In genomic region chr17:74750327-74751069, GRCh38 we compare ENCODE assay signal across 2 cellular contexts.
TF ChIP-seq lines count a peak whose summit lies in the region.

No MANE protein-coding gene starts in this region.

TF ChIP-seq in SK-N-SH, 30 proteins besides CTCF, POLR2A, EP300 and RAD21 (continued from another document):
- TF ChIP-seq ZBTB33 (IDR thresholded peaks at IDR 0.05; ENCODE audit: borderline replicate concordance, low read depth), result no peak
- no peak for TF ChIP-seq RFX5 (IDR thresholded peaks at IDR 0.05; ENCODE audit: low read length)
- no peak for TF ChIP-seq CHD2 (IDR thresholded peaks at IDR 0.05; ENCODE audit: low read length, partially characterized antibody)
- no peak for TF ChIP-seq USF2 (IDR thresholded peaks at IDR 0.05; ENCODE audit: borderline replicate concordance, low read depth, low read length)
- TF ChIP-seq PBX3 (IDR thresholded peaks at IDR 0.05), result no peak
- TF ChIP-seq NFIC (IDR thresholded peaks at IDR 0.05; ENCODE audit: borderline replicate concordance), result no peak
- no peak for TF ChIP-seq YY1 (IDR thresholded peaks at IDR 0.05; ENCODE audit: low read depth)
- TF ChIP-seq IRF3 (IDR thresholded peaks at IDR 0.05; ENCODE audit: low read depth, low read length), result no peak
- no peak for TF ChIP-seq NRF1 (IDR thresholded peaks at IDR 0.05; ENCODE audit: low read depth, low read length)
- no peak for TF ChIP-seq SMC3 (IDR thresholded peaks at IDR 0.05; ENCODE audit: low read depth, low read length)
- no peak for TF ChIP-seq SIN3A (IDR thresholded peaks at IDR 0.05; ENCODE audit: borderline replicate concordance, low read depth, low read length)
- no peak for TF ChIP-seq EZH2phosphoT487 (IDR thresholded peaks at IDR 0.05; ENCODE audit: borderline replicate concordance, low read depth)
- TF ChIP-seq GABPA (IDR thresholded peaks at IDR 0.05; ENCODE audit: low read depth), result no peak
TF ChIP-seq in SK-N-SH: peak in this region for 0.

TF ChIP-seq in SK-N-SH treated with all-trans-retinoic acid at 6 μM for 48 hours, 23 proteins besides CTCF, POLR2A, EP300 and RAD21 (continued from another document):
- TF ChIP-seq POU6F1 (CRISPR knock-in tag; IDR thresholded peaks at IDR 0.05; ENCODE audit: borderline replicate concordance, low read depth) (no peak), ISL1 (CRISPR knock-in tag; IDR thresholded peaks at IDR 0.05) (no peak), ZNF8 (CRISPR knock-in tag; IDR thresholded peaks at IDR 0.05) (no peak), CSRNP3 (CRISPR knock-in tag; IDR thresholded peaks at IDR 0.05) (no peak), PATZ1 (CRISPR knock-in tag; IDR thresholded peaks at IDR 0.05; ENCODE audit: borderline replicate concordance) (no peak), RARB (CRISPR knock-in tag; IDR thresholded peaks at IDR 0.05) (no peak), ZFP3 (CRISPR knock-in tag; IDR thresholded peaks at IDR 0.05) (no peak), ESRRG (CRISPR knock-in tag; IDR thresholded peaks at IDR 0.05) (no peak)
